Comparison of ENCODE assay signal across 13 cellular contexts in the genomic region with DNA sequence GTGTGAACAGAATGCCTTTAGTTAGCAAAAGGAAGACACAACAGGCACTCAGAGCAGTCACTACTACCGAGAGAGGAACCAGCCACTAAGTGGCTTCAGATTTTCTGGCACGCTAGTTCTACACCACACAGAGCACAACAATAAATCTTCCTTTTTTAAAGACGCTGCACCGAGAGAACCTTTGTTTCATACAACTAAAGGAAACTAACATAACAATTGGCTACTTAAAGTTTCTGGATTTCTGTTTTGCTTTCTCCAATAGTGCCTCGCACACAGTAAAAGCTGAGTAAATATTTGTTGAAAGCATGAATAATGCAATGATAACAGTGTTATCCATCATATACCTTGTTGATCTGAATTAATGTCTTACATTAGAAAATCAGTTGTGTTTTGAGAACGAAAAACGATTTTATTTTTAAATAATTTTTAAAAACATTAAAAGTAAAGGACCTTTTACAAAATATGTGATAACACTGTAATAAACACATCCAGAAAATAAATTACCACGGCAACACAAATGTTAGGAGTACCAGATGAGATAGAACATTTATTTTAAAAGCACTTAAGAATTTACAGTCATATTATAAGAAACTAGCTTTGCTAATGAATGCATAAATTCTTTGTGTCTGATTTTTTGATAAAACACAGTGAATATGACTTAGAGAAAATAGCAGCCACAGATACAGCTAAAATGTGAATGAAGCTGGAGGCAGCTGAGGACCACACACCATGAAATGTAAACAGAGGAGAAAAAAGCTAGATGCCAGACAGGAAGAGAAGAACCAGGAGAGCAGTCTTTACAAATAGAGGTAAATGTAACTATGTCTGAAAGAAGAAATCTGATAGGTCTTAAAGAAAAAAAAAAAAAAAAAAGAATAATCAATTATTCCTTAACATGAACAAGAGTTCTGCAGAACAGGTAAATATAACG.
DNase-seq lines count a peak whose midpoint lies in the region; ATAC-seq lines count a peak whose summit lies in the region.
"Had no signal": no experiment of that assay in that cellular context is flagged by ENCODE, and none has a peak within 500 bp of the region (broad histone marks: within the 10 kb centered on the region; RNA-seq: fewer than 3 reads in every experiment).

No MANE protein-coding gene starts in this region.

- no peak for ATAC-seq in GM19395 (IDR thresholded peaks at IDR 0.05; ENCODE audit: unreplicated experiment)

- DNase-seq in DMS53 (lab: John Stamatoyannopoulos, UW): peak; percentile 85
- peak; percentile 68 for DNase-seq in NCI-H1092 (lab: John Stamatoyannopoulos, UW)
- peak; percentile 35 for DNase-seq in SHP77 treated with DMSO at 0.1 percent for 48 hours (lab: John Stamatoyannopoulos, UW)
- peak; percentile 26 for DNase-seq in iPS-NIHi7 (ENCODE audit: extremely low spot score)
- no peak for DNase-seq in NCI-H226
- DNase-seq in GM19240 (ENCODE audit: insufficient read length, low spot score): no peak
- DNase-seq in SIG-M5 (lab: John Stamatoyannopoulos, UW): no peak
- DNase-seq: activated CD4-positive, alpha-beta T cell treated with anti-CD3 and anti-CD28 coated beads, Interleukin-2, amount 10 ng/mL, durations not matched to agents 24 days and 14 days; activated effector memory CD4-positive, alpha-beta T cell treated with Interleukin-2 at 50 U/mL for 16 hours; cortex of kidney; head of caudate nucleus; NCI-H446 had no signal

Comparison
In these comparisons a context has a peak if more than half of its experiments do, and no peak if none do; other contexts are left out.
1. DNase-seq: peak in DMS53 (single experiment), NCI-H1092 (single experiment), SHP77 treated with DMSO at 0.1 percent for 48 hours (single experiment) and iPS-NIHi7 (single experiment); none in NCI-H226 (single experiment), GM19240 (single experiment) and SIG-M5 (single experiment).